15 cellular contexts compared by ENCODE assay signal in the genomic region with DNA sequence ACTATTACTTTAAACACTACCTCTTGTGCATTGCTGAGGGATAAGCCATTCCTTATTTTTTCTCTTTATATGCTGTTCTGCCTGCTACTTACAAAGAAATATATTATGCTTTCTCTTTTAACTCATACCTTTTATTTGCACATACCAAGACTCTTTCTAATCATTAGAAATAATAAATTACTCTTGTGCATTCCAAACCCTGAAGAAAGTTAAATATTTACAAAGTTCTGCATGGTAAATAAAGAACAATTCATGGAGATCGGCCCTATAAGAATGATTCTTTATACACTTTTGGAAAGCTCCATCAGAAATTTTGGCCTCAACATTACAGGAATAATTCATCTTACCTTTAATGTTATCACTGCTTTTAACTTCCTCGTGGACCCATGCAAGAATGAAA.
DNase-seq lines count a peak whose midpoint lies in the region; ATAC-seq and TF ChIP-seq lines count a peak whose summit lies in the region.
"Had no signal": no experiment of that assay in that cellular context is flagged by ENCODE, and none has a peak within 500 bp of the region (broad histone marks: within the 10 kb centered on the region; RNA-seq: fewer than 3 reads in every experiment).

No MANE protein-coding gene starts in this region.

- H3K9me3 ChIP-seq in IMR-90 (ENCODE audit: control insufficient read depth, insufficient read depth, low read length) (peaks cover 2% of the 10 kb centered on the region; the same call in 1 of the 2 replicates), body of pancreas (no peaks in the 10 kb centered on the region), ascending aorta (no peaks in the 10 kb centered on the region), breast epithelium (no peaks in the 10 kb centered on the region)
- H3K9me3 ChIP-seq: Caco-2 had no signal

- DNase-seq in IMR-90 (no peak), body of pancreas (no peak), kidney tubule cell (ENCODE audit: low spot score) (peak; percentile 39), renal cortical epithelial cell (ENCODE audit: low read depth) (peak; percentile 76), ascending aorta (ENCODE audit: low spot score in 2 of 2) (no peak), breast epithelium (ENCODE audit: low spot score in 2 of 2) (no peak), DMS79 treated with DMSO at 0.1 percent for 48 hours (lab: John Stamatoyannopoulos, UW) (no peak)
- DNase-seq: AML-193; Caco-2; CD4-positive, alpha-beta T cell; DMS153; DMS79; GF-D8; H9 had no signal

- H3K56ac ChIP-seq in IMR-90 (ENCODE audit: extremely low read depth, insufficient read depth, low read length), result no peak overlapping the region

- intact Hi-C loops in IMR-90 (cut with micrococcal nuclease), result no loop called here
- intact Hi-C loops in body of pancreas (cut with DNase I), result no loop called here
- intact Hi-C loops in ascending aorta (cut with DNase I), result no loop called here
- intact Hi-C loops in breast epithelium (cut with DNase I; ENCODE audit: low total_unique reads), result no loop called here

- no peaks in the 10 kb centered on the region; the same call in 1 of the 2 replicates for H3K9me1 ChIP-seq in IMR-90 (ENCODE audit: insufficient read depth, low read length)

- in situ Hi-C loops in IMR-90 (cut with MboI; ENCODE audit: low sequenced_read_pairs), result no loop called here

- H3K27ac ChIP-seq in IMR-90 (ENCODE audit: insufficient read depth, low read length), result no peak overlapping the region
- H3K27ac ChIP-seq in body of pancreas, result peak overlapping the region in 1 of 4 donors; percentile 34
- no peak overlapping the region for H3K27ac ChIP-seq in ascending aorta
- no peak overlapping the region for H3K27ac ChIP-seq in breast epithelium
- H3K27ac ChIP-seq: C4-2B had no signal

- H4K91ac ChIP-seq in IMR-90 (ENCODE audit: insufficient read depth, low read depth, low read length), result peak overlapping the region; percentile 31; the same call in 1 of the 2 replicates

- no peak overlapping the region for H3K14ac ChIP-seq in IMR-90 (replicated peaks; ENCODE audit: low read depth, low read length)

- H3K4me3 ChIP-seq in IMR-90 (ENCODE audit: insufficient read depth, low read depth, low read length) (no peak overlapping the region), body of pancreas (no peak overlapping the region), ascending aorta (no peak overlapping the region), breast epithelium (no peak overlapping the region)

- no peak for TF ChIP-seq RAD21 in IMR-90 (IDR thresholded peaks at IDR 0.05; ENCODE audit: low read length)

- H3K4me1 ChIP-seq in IMR-90 (ENCODE audit: control insufficient read depth, insufficient read depth, low read length) (peaks cover 15% of the 10 kb centered on the region), body of pancreas (peaks cover 7% of the 10 kb centered on the region), ascending aorta (no peaks in the 10 kb centered on the region), breast epithelium (no peaks in the 10 kb centered on the region)

- H3K9ac ChIP-seq in IMR-90 (ENCODE audit: low read depth, low read length), result no peak overlapping the region

- 0 out of 3 replicates have a peak overlapping the region, but pooled peaks have one; percentile 28 for H2BK15ac ChIP-seq in IMR-90 (ENCODE audit: low read depth, low read length)

- H3K27me3 ChIP-seq in IMR-90 (ENCODE audit: control insufficient read depth, insufficient read depth, low read length), result no peaks in the 10 kb centered on the region
- H3K27me3 ChIP-seq in body of pancreas, result no peaks in the 10 kb centered on the region
- H3K27me3 ChIP-seq in ascending aorta, result no peaks in the 10 kb centered on the region
- H3K27me3 ChIP-seq in breast epithelium, result no peaks in the 10 kb centered on the region

- dilution Hi-C loops in IMR-90 (cut with HindIII; ENCODE audit: low sequenced_read_pairs, unreplicated experiment), result no loop called here

- 43% methylated on average over 1 of the region's 2 CpGs; no CpG with 5 or more reads in 1 of the 2 experiments for WGBS in IMR-90 (ENCODE audit: extremely low coverage in 2 of 2, insufficient read length in 1 of 2), 2 experiments
- 12 to 21% methylated on average over 2 of the region's 2 CpGs for WGBS in body of pancreas, 2 donors

- H4K5ac ChIP-seq in IMR-90 (ENCODE audit: low read depth, low read length), result no peak overlapping the region; the same call in 1 of the 2 replicates

- CTCF ChIA-PET in IMR-90 (lab: Yijun Ruan, JAX), result interaction anchor here (0.6 kb wide), 1 partner anchor 188 kb away, joined by 3 read pairs; no protein-coding TSS in a partner anchor

- peak overlapping the region; percentile 69; the same call in 1 of the 2 replicates for H3K18ac ChIP-seq in IMR-90 (ENCODE audit: low read depth, low read length)

- H3K4me2 ChIP-seq in IMR-90 (ENCODE audit: low read depth, low read length), result peak overlapping the region; percentile 14; the same call in 1 of the 2 replicates

- no peak overlapping the region for H2BK5ac ChIP-seq in IMR-90 (ENCODE audit: low read depth, low read length, poor library complexity, severe bottlenecking)

- H3K4ac ChIP-seq in IMR-90 (ENCODE audit: low read depth, low read length), result no peak overlapping the region

- H4K8ac ChIP-seq in IMR-90 (ENCODE audit: low read depth in 2 of 2, low read length in 2 of 2), result no peak overlapping the region

- no peak overlapping the region for H3K23ac ChIP-seq in IMR-90 (ENCODE audit: low read depth, low read length)

- H3K79me1 ChIP-seq in IMR-90 (ENCODE audit: low read depth in 1 of 2, low read length in 2 of 2), result no peaks in the 10 kb centered on the region

- POLR2A ChIA-PET in IMR-90 (lab: Charles Lee; ENCODE audit: unreplicated experiment), result no interaction called here

- peak overlapping the region; percentile 81 for H2BK20ac ChIP-seq in IMR-90 (ENCODE audit: low read depth, low read length)

- H2AFZ ChIP-seq in IMR-90 (replicated peaks; ENCODE audit: low read length, poor library complexity), result no peak overlapping the region

- H2AK9ac ChIP-seq in IMR-90 (replicated peaks; ENCODE audit: low read depth, low read length, poor library complexity), result no peak overlapping the region

- no TSS peak for BruUV-seq in IMR-90 (replicated peaks; lab: Mats Ljungman, UMichigan)

- no peak for TF ChIP-seq CTCF in IMR-90 (conservative IDR thresholded peaks at IDR 0.05; ENCODE audit: low read depth, low read length)
- no peak for TF ChIP-seq CTCF in body of pancreas (IDR thresholded peaks at IDR 0.05)
- TF ChIP-seq CTCF in ascending aorta (IDR thresholded peaks at IDR 0.05), result no peak
- TF ChIP-seq CTCF in breast epithelium (IDR thresholded peaks at IDR 0.05), result no peak

- no peak overlapping the region for H2AK5ac ChIP-seq in IMR-90 (ENCODE audit: low read depth, low read length)

- no peak for TF ChIP-seq POLR2A in IMR-90 (IDR thresholded peaks at IDR 0.05; ENCODE audit: low read depth, low read length)
- no peak for TF ChIP-seq POLR2A in body of pancreas (IDR thresholded peaks at IDR 0.05)
- no peak for TF ChIP-seq POLR2A in breast epithelium (IDR thresholded peaks at IDR 0.05)

- H2BK120ac ChIP-seq in IMR-90 (ENCODE audit: low read depth, low read length), result peak overlapping the region; percentile 30; the same call in 1 of the 2 replicates

- ATAC-seq in IMR-90 (ENCODE audit: low read depth), result no peak; the same call in 1 of the 2 replicates
- peak; percentile 67 for ATAC-seq in body of pancreas

- no peaks in the 10 kb centered on the region for H4K20me1 ChIP-seq in IMR-90 (ENCODE audit: insufficient read depth, low read length)

- H3K36me3 ChIP-seq in IMR-90 (ENCODE audit: control insufficient read depth, insufficient read depth, low read length) (no peaks in the 10 kb centered on the region), body of pancreas (replicated peaks in 1 of 2; ENCODE audit: insufficient read depth in 1 of 2, low read depth in 2 of 2) (no peaks in the 10 kb centered on the region), ascending aorta (no peaks in the 10 kb centered on the region), breast epithelium (no peaks in the 10 kb centered on the region)

TF ChIP-seq in IMR-90, 13 proteins besides CTCF, POLR2A, EP300 and RAD21:
- TF ChIP-seq BHLHE40 (IDR thresholded peaks at IDR 0.05; ENCODE audit: low read depth, low read length) (no peak), MAFK (IDR thresholded peaks at IDR 0.05; ENCODE audit: low read depth, low read length) (no peak), CEBPB (IDR thresholded peaks at IDR 0.05; ENCODE audit: low read depth, low read length) (no peak), ELK1 (IDR thresholded peaks at IDR 0.05; ENCODE audit: borderline replicate concordance, low read depth, low read length) (no peak), FOS (IDR thresholded peaks at IDR 0.05; ENCODE audit: low read depth, low read length) (no peak), MAZ (IDR thresholded peaks at IDR 0.05; ENCODE audit: borderline replicate concordance, low read depth, low read length) (no peak), CHD1 (IDR thresholded peaks at IDR 0.05; ENCODE audit: low read depth, low read length) (no peak), RFX5 (IDR thresholded peaks at IDR 0.05; ENCODE audit: low read depth, low read length) (no peak), MXI1 (IDR thresholded peaks at IDR 0.05; ENCODE audit: borderline replicate concordance, low read depth, low read length) (no peak), SMC3 (IDR thresholded peaks at IDR 0.05; ENCODE audit: low read depth, low read length) (no peak), NFE2L2 (IDR thresholded peaks at IDR 0.05; ENCODE audit: low read depth, low read length) (no peak), RCOR1 (IDR thresholded peaks at IDR 0.05; ENCODE audit: insufficient replicate concordance, low read length) (no peak), USF2 (IDR thresholded peaks at IDR 0.05; ENCODE audit: low read depth, low read length) (no peak)

Comparison
In these comparisons a context has a peak if more than half of its experiments do, and no peak if none do; other contexts are left out.
1. DNase-seq: peak in kidney tubule cell (single experiment) and renal cortical epithelial cell (single experiment); none in IMR-90 (single experiment), body of pancreas (0 of 4), ascending aorta (0 of 2), breast epithelium (0 of 2) and DMS79 treated with DMSO at 0.1 percent for 48 hours (single experiment).